Comparison of ENCODE assay signal across 10 cellular contexts in the genomic region with DNA sequence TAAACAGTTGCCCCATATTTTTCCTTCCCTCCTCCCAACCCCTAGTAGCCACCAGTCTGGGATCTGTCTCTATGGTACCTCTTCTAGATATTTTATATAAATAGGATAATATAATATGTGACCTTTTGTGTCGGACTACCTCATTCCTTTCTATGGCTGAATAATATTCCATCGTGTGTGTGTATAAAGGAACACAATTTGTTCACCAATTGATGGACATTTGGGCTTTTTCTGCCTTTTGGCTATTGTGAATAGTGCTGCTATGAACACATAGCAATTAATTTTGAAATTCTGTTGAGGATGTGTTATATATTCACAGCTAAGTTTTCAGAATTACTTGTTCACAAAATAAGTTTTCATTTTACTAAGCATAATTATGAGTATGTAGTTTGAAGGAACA. TPM values are rescaled to one million over a fixed set of nuclear protein-coding genes. Genes with fewer than 3 reads are reported as not detected.
DNase-seq lines count a peak whose midpoint lies in the region; ATAC-seq and TF ChIP-seq lines count a peak whose summit lies in the region.
"Had no signal": no experiment of that assay in that cellular context is flagged by ENCODE, and none has a peak within 500 bp of the region (broad histone marks: within the 10 kb centered on the region; RNA-seq: fewer than 3 reads in every experiment).

No MANE protein-coding gene starts in this region.

- H3K4me2 ChIP-seq in BLaER1 (peak overlapping the region; percentile 91), HCT116 (ENCODE audit: low read length) (peak overlapping the region; percentile 74; the same call in 1 of the 2 replicates)

- TF ChIP-seq RAD21 in HCT116 (IDR thresholded peaks at IDR 0.05; ENCODE audit: low read depth) = no peak

- H3K9me2 ChIP-seq in HCT116 (ENCODE audit: insufficient read depth) = no peaks in the 10 kb centered on the region

- H3K27ac ChIP-seq in BLaER1 = no peak overlapping the region
- H3K27ac ChIP-seq in HCT116 (ENCODE audit: low read depth, low read length) = no peak overlapping the region
- H3K27ac ChIP-seq in WERI-Rb-1 = no peak overlapping the region
- H3K27ac ChIP-seq: SK-N-MC had no signal

- no peak for DNase-seq in HCT116 (ENCODE audit: low read depth, low spot score)
- DNase-seq in activated naive CD8-positive, alpha-beta T cell treated with anti-CD3 and anti-CD28 coated beads, Interleukin-2, amount 10 ng/mL, durations not matched to agents 7 days and 5 days = no peak
- DNase-seq in naive thymus-derived CD8-positive, alpha-beta T cell = no peak
- no peak for DNase-seq in WERI-Rb-1
- DNase-seq in stimulated activated naive CD4-positive, alpha-beta T cell treated with Interleukin-2 at 50 U/mL for 16 hours (lab: John Stamatoyannopoulos, UW) = no peak
- DNase-seq in NCI-H82 (lab: John Stamatoyannopoulos, UW) = no peak
- DNase-seq: NCI-H446 treated with DMSO at 0.1 percent for 48 hours had no signal

- intact Hi-C loops in HCT116 (cut with micrococcal nuclease) = loop anchor here (2.0 kb wide), 1 partner anchor 141 kb away; no protein-coding TSS in a partner anchor

- BruUV-seq in HCT116 (replicated peaks; lab: Mats Ljungman, UMichigan) = no TSS peak

- H3K9me3 Mint-ChIP-seq in activated naive CD8-positive, alpha-beta T cell treated with anti-CD3 and anti-CD28 coated beads, Interleukin-2, amount 10 ng/mL, durations not matched to agents 7 days and 5 days = no peaks in the 10 kb centered on the region
- H3K9me3 Mint-ChIP-seq in naive thymus-derived CD8-positive, alpha-beta T cell = no peaks in the 10 kb centered on the region

- H3K36me3 ChIP-seq in BLaER1 = no peaks in the 10 kb centered on the region
- H3K36me3 ChIP-seq in HCT116 (ENCODE audit: control insufficient read depth in 1 of 2, insufficient read depth in 2 of 2, low read length in 2 of 2) = no peaks in the 10 kb centered on the region
- H3K36me3 ChIP-seq in WERI-Rb-1 = no peaks in the 10 kb centered on the region; the same call in 1 of the 2 replicates

- peaks cover 7% of the 10 kb centered on the region for H3K36me3 Mint-ChIP-seq in activated naive CD8-positive, alpha-beta T cell treated with anti-CD3 and anti-CD28 coated beads, Interleukin-2, amount 10 ng/mL, durations not matched to agents 7 days and 5 days
- H3K36me3 Mint-ChIP-seq in naive thymus-derived CD8-positive, alpha-beta T cell = no peaks in the 10 kb centered on the region

- peak overlapping the region; percentile 89 for H3K4me3 ChIP-seq in BLaER1
- no peak overlapping the region for H3K4me3 ChIP-seq in HCT116 (replicated peaks in 1 of 2; ENCODE audit: low read depth in 1 of 2, low read length in 2 of 2)
- no peak overlapping the region for H3K4me3 ChIP-seq in WERI-Rb-1 (ENCODE audit: low read depth, low read length)

- H3K27ac Mint-ChIP-seq in activated naive CD8-positive, alpha-beta T cell treated with anti-CD3 and anti-CD28 coated beads, Interleukin-2, amount 10 ng/mL, durations not matched to agents 7 days and 5 days = peak overlapping the region; percentile 74
- H3K27ac Mint-ChIP-seq in naive thymus-derived CD8-positive, alpha-beta T cell = peak overlapping the region in 9 of 10 donors; percentile 46 to 89 (median 76)

- CTCF ChIA-PET in HCT116 (lab: Charles Lee) = no interaction called here

- peak overlapping the region; percentile 31; the same call in 1 of the 2 replicates for H3K9ac ChIP-seq in BLaER1
- no peak overlapping the region for H3K9ac ChIP-seq in HCT116 (ENCODE audit: low read length)

- no peak for TF ChIP-seq POLR2A in HCT116 (IDR thresholded peaks at IDR 0.05; ENCODE audit: borderline replicate concordance, extremely low read depth, insufficient read depth, insufficient read length)

- H3K4me1 Mint-ChIP-seq in activated naive CD8-positive, alpha-beta T cell treated with anti-CD3 and anti-CD28 coated beads, Interleukin-2, amount 10 ng/mL, durations not matched to agents 7 days and 5 days = peaks cover 51% of the 10 kb centered on the region
- H3K4me1 Mint-ChIP-seq in naive thymus-derived CD8-positive, alpha-beta T cell = peaks cover 37 to 69% (median 64%) of the 10 kb centered on the region in 4 donors

- H4K20me1 ChIP-seq in BLaER1 = peaks cover 63% of the 10 kb centered on the region
- no peaks in the 10 kb centered on the region; the same call in 1 of the 2 replicates for H4K20me1 ChIP-seq in HCT116 (ENCODE audit: insufficient read depth)

- peaks cover 72% of the 10 kb centered on the region for H3K79me2 ChIP-seq in HCT116 (ENCODE audit: insufficient read depth, low read length)

- POLR2A ChIA-PET in HCT116 (lab: Charles Lee) = interaction anchor here (1.5 kb wide), 1 partner anchor 148 kb away, joined by 4 read pairs; the partner anchor contains the start of gene ESRP2
- POLR2A ChIA-PET in activated naive CD8-positive, alpha-beta T cell treated with anti-CD3 and anti-CD28 coated beads, Interleukin-2, amount 10 ng/mL, durations not matched to agents 7 days and 5 days (lab: Charles Lee) = interaction anchor here (1.4 to 11.3 kb wide), 3 partner anchors 15 to 151 kb away, joined by 3 to 240 read pairs (median 7); partner anchors contain the start of genes DPEP2 and PSMB10
- POLR2A ChIA-PET in naive thymus-derived CD8-positive, alpha-beta T cell (lab: Charles Lee) = interaction anchor here (0.6 to 11.3 kb wide), 3 partner anchors 18 to 1034 kb away, joined by 3 to 406 read pairs (median 3); partner anchors contain the start of gene ESRP2

- H3K4me1 ChIP-seq in BLaER1 (peaks cover 79% of the 10 kb centered on the region), HCT116 (ENCODE audit: control insufficient read depth in 1 of 2, insufficient read depth in 2 of 2, low read length in 2 of 2) (peaks cover 20 to 27% of the 10 kb centered on the region in 2 experiments; a peak in 3 of 4 replicates)

- RAD21 ChIA-PET in HCT116 (lab: Charles Lee; ENCODE audit: low non-redundant PET in 1 of 2, low total read pairs in 2 of 2, uncharacterized antibody in 2 of 2, unreplicated experiment in 2 of 2) = no interaction called here

- H3K4me3 Mint-ChIP-seq in activated naive CD8-positive, alpha-beta T cell treated with anti-CD3 and anti-CD28 coated beads, Interleukin-2, amount 10 ng/mL, durations not matched to agents 7 days and 5 days = peak overlapping the region; percentile 99
- H3K4me3 Mint-ChIP-seq in naive thymus-derived CD8-positive, alpha-beta T cell = peak overlapping the region; percentile 77 to 98 (median 89)

- H3K27me3 Mint-ChIP-seq in activated naive CD8-positive, alpha-beta T cell treated with anti-CD3 and anti-CD28 coated beads, Interleukin-2, amount 10 ng/mL, durations not matched to agents 7 days and 5 days = no peaks in the 10 kb centered on the region
- H3K27me3 Mint-ChIP-seq in naive thymus-derived CD8-positive, alpha-beta T cell = no peaks in the 10 kb centered on the region

- TF ChIP-seq CTCF in HCT116 (IDR thresholded peaks at IDR 0.05 in 2 of 3, conservative IDR thresholded peaks at IDR 0.05 in 1 of 3; ENCODE audit: borderline replicate concordance in 1 of 3, insufficient read depth in 1 of 3, low read depth in 2 of 3, low read length in 2 of 3) (no peak), WERI-Rb-1 (IDR thresholded peaks at IDR 0.05; ENCODE audit: low read depth, low read length) (no peak)

- H3K27me3 ChIP-seq in BLaER1 (no peaks in the 10 kb centered on the region), HCT116 (ENCODE audit: insufficient read depth, low read length) (no peaks in the 10 kb centered on the region), WERI-Rb-1 (ENCODE audit: insufficient read depth, low read depth, severe bottlenecking) (no peaks in the 10 kb centered on the region)

- ATAC-seq in HCT116 = no peak
- ATAC-seq in activated naive CD8-positive, alpha-beta T cell treated with anti-CD3 and anti-CD28 coated beads, Interleukin-2, amount 10 ng/mL, durations not matched to agents 7 days and 5 days (ENCODE audit: low read depth) = no peak
- no peak for ATAC-seq in naive thymus-derived CD8-positive, alpha-beta T cell
- no peak for ATAC-seq in GM18519 (IDR thresholded peaks at IDR 0.05; ENCODE audit: low FRiP score, unreplicated experiment)

- H2AFZ ChIP-seq in HCT116 (ENCODE audit: low read depth, low read length, poor library complexity, severe bottlenecking) = no peak overlapping the region

- no peaks in the 10 kb centered on the region for H3K9me3 ChIP-seq in BLaER1
- no peaks in the 10 kb centered on the region for H3K9me3 ChIP-seq in HCT116 (ENCODE audit: control insufficient read depth in 1 of 2, insufficient read depth in 1 of 2, low read depth in 1 of 2, low read length in 2 of 2)
- no peaks in the 10 kb centered on the region for H3K9me3 ChIP-seq in WERI-Rb-1 (ENCODE audit: severe bottlenecking)

TF ChIP-seq in HCT116, 20 proteins besides CTCF, POLR2A, EP300 and RAD21 (continues in another document):
- TF ChIP-seq CBX3 (IDR thresholded peaks at IDR 0.05; ENCODE audit: low read depth) (no peak), POLR2AphosphoS5 (IDR thresholded peaks at IDR 0.05; ENCODE audit: low read depth, low read length) (no peak), SP1 (IDR thresholded peaks at IDR 0.05; ENCODE audit: low read depth) (no peak), EZH2 (IDR thresholded peaks at IDR 0.05) (no peak), TCF7L2 (IDR thresholded peaks at IDR 0.05; ENCODE audit: borderline replicate concordance, extremely low read depth, insufficient read depth, insufficient read length) (no peak), ZBTB33 (IDR thresholded peaks at IDR 0.05; ENCODE audit: extremely low read depth, insufficient replicate concordance, low read length) (no peak)
- TF ChIP-seq, protein P1, sequence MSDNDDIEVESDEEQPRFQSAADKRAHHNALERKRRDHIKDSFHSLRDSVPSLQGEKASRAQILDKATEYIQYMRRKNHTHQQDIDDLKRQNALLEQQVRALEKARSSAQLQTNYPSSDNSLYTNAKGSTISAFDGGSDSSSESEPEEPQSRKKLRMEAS (IDR thresholded peaks at IDR 0.05) = no peak

RNA-seq across cellular contexts. Expression of gene NFATC3, which starts 2.5 kb away (rescaled TPM):
- total RNA-seq in HCT116 (2021; ENCODE audit: unreplicated experiment) = 25.6 TPM
- polyA plus RNA-seq in HCT116 (2012) = 5.2 and 7.2 TPM in 2 replicates
- 100 to 1,000 TPM; 132 to 139 TPM for total RNA-seq in activated naive CD8-positive, alpha-beta T cell treated with anti-CD3 and anti-CD28 coated beads, Interleukin-2, amount 10 ng/mL, durations not matched to agents 7 days and 5 days
- 100 to 1,000 TPM; 156 to 162 TPM for total RNA-seq in naive thymus-derived CD8-positive, alpha-beta T cell
- 100 to 1,000 TPM in 1 of 3 donors, 10 to 100 TPM in 2; 85.2 to 102 (median 86.6) TPM for polyA plus RNA-seq in naive thymus-derived CD8-positive, alpha-beta T cell
